Comparison of ENCODE assay signal across 28 cellular contexts in the genomic region with DNA sequence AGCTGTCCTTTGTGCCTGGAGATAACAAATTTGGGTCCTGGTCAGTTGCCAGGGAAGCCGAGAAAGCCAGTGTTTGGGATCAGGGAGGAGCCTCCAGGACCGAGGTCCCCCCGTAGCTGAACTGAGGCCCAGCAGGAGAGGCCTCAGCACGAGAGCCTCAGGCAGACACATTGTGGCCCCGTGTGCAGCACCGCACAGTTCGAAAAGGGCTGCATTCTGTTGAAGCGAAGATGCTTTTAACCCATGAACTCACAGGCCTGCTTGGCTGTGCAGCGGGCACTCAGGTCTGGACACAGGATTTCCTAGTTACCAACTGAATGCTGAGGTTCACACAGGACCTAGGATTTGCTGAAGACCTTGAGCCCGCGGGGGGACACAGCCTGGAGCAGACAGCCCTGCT.
"Had no signal": no experiment of that assay in that cellular context is flagged by ENCODE, and none has a peak within 500 bp of the region (broad histone marks: within the 10 kb centered on the region; RNA-seq: fewer than 3 reads in every experiment).

No MANE protein-coding gene starts in this region.

- ATAC-seq: left colon; left lung; natural killer cell; pancreas; right lobe of liver; stimulated activated memory B cell treated with anti-CD40 and anti-IgM and Interleukin-4, amounts not matched to agents 10 μg/mL and 1 μg/mL and 100 μg/mL, for 72 hours; stimulated activated naive CD8-positive, alpha-beta T cell treated with anti-CD3 and anti-CD28 coated beads, Interleukin-15, amount 100 ng/mL, for 72 hours had no signal

- DNase-seq: hypothalamus; immature natural killer cell; kidney; left colon; left lung; mesendoderm; naive B cell; natural killer cell; nephron progenitor cell; nucleus accumbens; pancreas; posterior cingulate gyrus; right lobe of liver; stimulated activated CD4-positive, alpha-beta T cell treated with anti-CD3 and anti-CD28 coated beads, Interleukin-1b, Interleukin-23, amount 100 ng/mL, for 48 hours; stimulated activated CD4-positive, alpha-beta T cell treated with anti-CD3 and anti-CD28 coated beads, Interleukin-2, amount 100 ng/mL, for 48 hours; stimulated activated CD4-positive, alpha-beta T cell treated with anti-CD3 and anti-CD28 coated beads, Interleukin-4, amount 100 ng/mL, for 4 hours; stimulated activated CD8-positive, alpha-beta memory T cell treated with anti-CD3 and anti-CD28 coated beads, Interleukin-4, amount 100 ng/mL, for 48 hours; stimulated activated naive CD4-positive, alpha-beta T cell treated with Interleukin-2 at 50 U/mL for 16 hours; stimulated activated naive CD8-positive, alpha-beta T cell treated with anti-CD3 and anti-CD28 coated beads, Interleukin-15, amount 100 ng/mL, for 72 hours; substantia nigra had no signal

- H3K27me3 ChIP-seq: left lung, pancreas, right lobe of liver, tibial nerve, vagina had no signal

- H3K36me3 Mint-ChIP-seq: immature natural killer cell; mesothelial cell of epicardium; naive B cell; natural killer cell; stimulated activated memory B cell treated with anti-CD40 and anti-IgM and Interleukin-4, amounts not matched to agents 10 μg/mL and 1 μg/mL and 100 μg/mL, for 72 hours; type B pancreatic cell had no signal

- H3K4me3 Mint-ChIP-seq: immature natural killer cell; mesothelial cell of epicardium; naive B cell; natural killer cell; nephron progenitor cell; stimulated activated memory B cell treated with anti-CD40 and anti-IgM and Interleukin-4, amounts not matched to agents 10 μg/mL and 1 μg/mL and 100 μg/mL, for 72 hours; stimulated activated naive CD8-positive, alpha-beta T cell treated with anti-CD3 and anti-CD28 coated beads, Interleukin-15, amount 100 ng/mL, for 72 hours; type B pancreatic cell had no signal

- H3K4me2 ChIP-seq: smooth muscle cell had no signal

- H3K27ac Mint-ChIP-seq: immature natural killer cell; mesothelial cell of epicardium; naive B cell; natural killer cell; nephron progenitor cell; stimulated activated memory B cell treated with anti-CD40 and anti-IgM and Interleukin-4, amounts not matched to agents 10 μg/mL and 1 μg/mL and 100 μg/mL, for 72 hours; type B pancreatic cell had no signal

- H3K4me1 Mint-ChIP-seq: immature natural killer cell; mesothelial cell of epicardium; naive B cell; natural killer cell; nephron progenitor cell; stimulated activated memory B cell treated with anti-CD40 and anti-IgM and Interleukin-4, amounts not matched to agents 10 μg/mL and 1 μg/mL and 100 μg/mL, for 72 hours; stimulated activated naive CD8-positive, alpha-beta T cell treated with anti-CD3 and anti-CD28 coated beads, Interleukin-15, amount 100 ng/mL, for 72 hours had no signal

- H3K27me3 Mint-ChIP-seq: naive B cell; stimulated activated memory B cell treated with anti-CD40 and anti-IgM and Interleukin-4, amounts not matched to agents 10 μg/mL and 1 μg/mL and 100 μg/mL, for 72 hours; stimulated activated naive CD8-positive, alpha-beta T cell treated with anti-CD3 and anti-CD28 coated beads, Interleukin-15, amount 100 ng/mL, for 72 hours; type B pancreatic cell had no signal

- H3K4me3 ChIP-seq: left lung, lung, pancreas, prostate gland, right lobe of liver, smooth muscle cell, tibial nerve, vagina had no signal

- H3K9me3 ChIP-seq: pancreas, prostate gland, right lobe of liver, tibial nerve, vagina had no signal

- H3K36me3 ChIP-seq: left lung, pancreas, prostate gland, right lobe of liver, tibial nerve, vagina had no signal

- H3K27ac ChIP-seq: left lung, pancreas, prostate gland, right lobe of liver, tibial nerve, vagina had no signal

- H3K4me1 ChIP-seq: left lung, pancreas, prostate gland, right lobe of liver, tibial nerve, vagina had no signal

- H3K9me3 Mint-ChIP-seq: nephron progenitor cell had no signal
